16 cellular contexts compared by ENCODE assay signal in the genomic region with DNA sequence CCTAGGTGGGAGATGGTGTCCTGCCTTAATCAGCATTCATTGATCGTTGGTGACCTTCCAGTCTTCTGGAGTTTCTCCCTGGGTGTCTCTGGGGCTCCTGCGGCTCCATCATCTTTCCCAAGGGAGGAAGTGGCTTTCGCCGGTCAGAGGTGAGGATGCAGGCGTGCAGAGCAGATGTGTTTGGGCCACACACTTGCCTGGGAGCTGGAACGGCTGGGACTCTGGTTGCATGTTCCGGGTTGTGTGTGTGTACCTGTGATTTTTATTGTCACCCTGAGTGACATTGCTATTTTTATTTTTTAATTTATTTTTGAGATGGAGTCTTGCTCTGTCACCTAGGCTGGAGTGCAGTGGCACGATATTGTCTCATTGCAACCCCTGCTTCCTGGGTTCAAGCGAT. TPM values are rescaled to one million over a fixed set of nuclear protein-coding genes. Genes with fewer than 3 reads are reported as not detected.
DNase-seq lines count a peak whose midpoint lies in the region; FAIRE-seq and TF ChIP-seq lines count a peak whose summit lies in the region.
"Had no signal": no experiment of that assay in that cellular context is flagged by ENCODE, and none has a peak within 500 bp of the region (broad histone marks: within the 10 kb centered on the region; RNA-seq: fewer than 3 reads in every experiment).

No MANE protein-coding gene starts in this region.

- H2BK5ac ChIP-seq in H1 (ENCODE audit: low read depth, low read length): no peak overlapping the region

- intact Hi-C loops in posterior vena cava (cut with DNase I): no loop called here
- intact Hi-C loops in tibial artery (cut with DNase I; ENCODE audit: low total_unique reads): no loop called here

- H4K8ac ChIP-seq in H1 (ENCODE audit: extremely low read depth, insufficient read depth, low read length): no peak overlapping the region

- H3K4ac ChIP-seq in H1 (replicated peaks; ENCODE audit: insufficient read length, low read depth, low read length): no peak overlapping the region

- H3K36me3 ChIP-seq in BLaER1 treated with 17β-estradiol and CSF1 and Interleukin-3, amounts not matched to agents 10 nM and 100 nM: no peaks in the 10 kb centered on the region
- H3K36me3 ChIP-seq in H1 (ENCODE audit: control insufficient read depth in 2 of 4, insufficient read depth in 4 of 4, low read length in 3 of 4): no peaks in the 10 kb centered on the region
- H3K36me3 ChIP-seq in tibial artery: no peaks in the 10 kb centered on the region
- H3K36me3 ChIP-seq in HAP-1 (replicated peaks): no peaks in the 10 kb centered on the region

- H4K20me1 ChIP-seq in BLaER1 treated with 17β-estradiol and CSF1 and Interleukin-3, amounts not matched to agents 10 nM and 100 nM: no peaks in the 10 kb centered on the region
- H4K20me1 ChIP-seq in H1 (replicated peaks in 1 of 2; ENCODE audit: control insufficient read depth in 1 of 2, insufficient read depth in 2 of 2, low read length in 2 of 2): peaks cover 0 to 1% of the 10 kb centered on the region in 2 experiments

- no peak for FAIRE-seq in H1 (lab: Jason Lieb, UNC)
- FAIRE-seq: HTR-8/SVneo, K562 had no signal

- no peak overlapping the region for H3K27ac Mint-ChIP-seq in glutamatergic neuron (ENCODE audit: unreplicated experiment)
- H3K27ac Mint-ChIP-seq: B cell; CD4-positive, alpha-beta memory T cell; HFFc6 had no signal

- H3K9me3 ChIP-seq in BLaER1 treated with 17β-estradiol and CSF1 and Interleukin-3, amounts not matched to agents 10 nM and 100 nM (replicated peaks in 1 of 11): no peaks in the 10 kb centered on the region
- no peaks in the 10 kb centered on the region for H3K9me3 ChIP-seq in H1 (ENCODE audit: insufficient read depth in 2 of 2, low read depth in 1 of 2, low read length in 1 of 2)
- H3K9me3 ChIP-seq in tibial artery: no peaks in the 10 kb centered on the region
- no peaks in the 10 kb centered on the region for H3K9me3 ChIP-seq in HAP-1

- H3K4me1 Mint-ChIP-seq in glutamatergic neuron (ENCODE audit: low read depth, unreplicated experiment): peaks cover 5% of the 10 kb centered on the region
- H3K4me1 Mint-ChIP-seq: B cell; CD4-positive, alpha-beta memory T cell had no signal

- no peak overlapping the region for H3K9ac ChIP-seq in BLaER1 treated with 17β-estradiol and CSF1 and Interleukin-3, amounts not matched to agents 10 nM and 100 nM
- no peak overlapping the region for H3K9ac ChIP-seq in H1 (replicated peaks in 1 of 4; ENCODE audit: extremely low read depth in 1 of 4, low read depth in 3 of 4, low read length in 3 of 4)

- no peak overlapping the region for H2BK20ac ChIP-seq in H1 (ENCODE audit: low read length)

- H3K4me3 ChIP-seq in BLaER1 treated with 17β-estradiol and CSF1 and Interleukin-3, amounts not matched to agents 10 nM and 100 nM: no peak overlapping the region
- no peak overlapping the region for H3K4me3 ChIP-seq in H1 (ENCODE audit: extremely low read depth in 1 of 4, insufficient read depth in 2 of 4, low read depth in 3 of 4, low read length in 4 of 4)
- no peak overlapping the region for H3K4me3 ChIP-seq in tibial artery
- no peak overlapping the region for H3K4me3 ChIP-seq in HAP-1
- H3K4me3 ChIP-seq: K562 had no signal

- H4K5ac ChIP-seq in H1 (ENCODE audit: insufficient read length, low read depth, low read length): no peak overlapping the region

- no peak overlapping the region for H3K23ac ChIP-seq in H1 (ENCODE audit: insufficient read length)

- H3K23me2 ChIP-seq in H1 (ENCODE audit: low read depth, low read length): peaks cover 2% of the 10 kb centered on the region; the same call in 1 of the 2 replicates

- no peak for TF ChIP-seq EP300 in H1 (IDR thresholded peaks at IDR 0.05; ENCODE audit: borderline replicate concordance in 1 of 2, low read depth in 2 of 2, low read length in 2 of 2)

- H3K79me1 ChIP-seq in H1 (ENCODE audit: low read depth, low read length): no peaks in the 10 kb centered on the region

- H3K4me2 ChIP-seq in BLaER1 treated with 17β-estradiol and CSF1 and Interleukin-3, amounts not matched to agents 10 nM and 100 nM: peak overlapping the region in 10 of 11 experiments; percentile 6 to 83 (median 68); a peak in 19 of 22 replicates
- H3K4me2 ChIP-seq in H1 (ENCODE audit: insufficient read depth in 1 of 2, low read depth in 2 of 2, low read length in 2 of 2): no peak overlapping the region

- 0 out of 2 replicates have a peak overlapping the region, but pooled peaks have one; percentile 39 for H2AK5ac ChIP-seq in H1 (ENCODE audit: low read depth, low read length)

- POLR2A ChIA-PET in H1 (lab: Charles Lee; ENCODE audit: partially characterized antibody): no interaction called here

- H2AFZ ChIP-seq in H1 (ENCODE audit: low read length): no peak overlapping the region

- H3K18ac ChIP-seq in H1 (ENCODE audit: extremely low read depth, low read length): no peak overlapping the region; the same call in 1 of the 2 replicates

- H3K36me3 Mint-ChIP-seq in glutamatergic neuron (ENCODE audit: unreplicated experiment): no peaks in the 10 kb centered on the region
- H3K36me3 Mint-ChIP-seq: CD4-positive, alpha-beta memory T cell had no signal

- no peak overlapping the region for H2BK15ac ChIP-seq in H1 (ENCODE audit: low read length)

- no peak overlapping the region for H3K4me3 Mint-ChIP-seq in glutamatergic neuron (ENCODE audit: unreplicated experiment)
- H3K4me3 Mint-ChIP-seq: B cell; CD4-positive, alpha-beta memory T cell; HFFc6 had no signal

- no peak overlapping the region for H3K14ac ChIP-seq in H1 (ENCODE audit: insufficient read length)

- TF ChIP-seq CTCF in H1 (IDR thresholded peaks at IDR 0.05; ENCODE audit: control extremely low read depth in 1 of 3, insufficient read depth in 1 of 3, low read depth in 1 of 3, low read length in 3 of 3) (no peak), tibial artery (IDR thresholded peaks at IDR 0.05) (no peak), glutamatergic neuron (IDR thresholded peaks at IDR 0.05; ENCODE audit: partially characterized antibody, unreplicated experiment) (no peak)

- no peaks in the 10 kb centered on the region for H3K27me3 ChIP-seq in BLaER1 treated with 17β-estradiol and CSF1 and Interleukin-3, amounts not matched to agents 10 nM and 100 nM
- no peaks in the 10 kb centered on the region for H3K27me3 ChIP-seq in H1 (replicated peaks in 1 of 4; ENCODE audit: control insufficient read depth in 3 of 4, extremely low read depth in 1 of 4, insufficient read depth in 3 of 4, low read length in 3 of 4)
- peaks cover 0 to 10% of the 10 kb centered on the region in 2 donors for H3K27me3 ChIP-seq in tibial artery
- 0 out of 2 replicates have a peak, but pooled peaks cover 5% of the 10 kb centered on the region for H3K27me3 ChIP-seq in HAP-1 (ENCODE audit: low read depth)

- in situ Hi-C loops in HAP-1 (cut with MboI; ENCODE audit: low sequenced_read_pairs): no loop called here

- no peak overlapping the region for H3K56ac ChIP-seq in H1 (replicated peaks; ENCODE audit: insufficient read length, low read depth, low read length)

- WGBS in H1 (ENCODE audit: extremely low coverage in 1 of 2, insufficient coverage in 1 of 2, insufficient read length in 1 of 2, insufficient replicate concordance in 2 of 2, low coverage in 1 of 2, low lambda C conversion rate in 2 of 2, missing lambda C conversion rate in 1 of 2), 2 experiments: 87% methylated on average over 9 of the region's 9 CpGs; no CpG with 5 or more reads in 1 of the 2 experiments

- TF ChIP-seq POLR2A in H1 (IDR thresholded peaks at IDR 0.05; ENCODE audit: control extremely low read depth in 1 of 2, low read depth in 2 of 2, low read length in 2 of 2): no peak

- no peak overlapping the region for H2BK120ac ChIP-seq in H1 (replicated peaks; ENCODE audit: low read depth, low read length)

- no peaks in the 10 kb centered on the region for H3K9me3 Mint-ChIP-seq in glutamatergic neuron (ENCODE audit: unreplicated experiment)
- H3K9me3 Mint-ChIP-seq: CD4-positive, alpha-beta memory T cell; HFFc6 had no signal

- peaks cover 0 to 18% (median 12%) of the 10 kb centered on the region in 10 experiments; a peak in 16 of 20 replicates for H3K4me1 ChIP-seq in BLaER1 treated with 17β-estradiol and CSF1 and Interleukin-3, amounts not matched to agents 10 nM and 100 nM
- H3K4me1 ChIP-seq in H1 (replicated peaks in 1 of 4; ENCODE audit: control insufficient read depth in 3 of 4, insufficient read depth in 4 of 4, low read length in 3 of 4) (peaks cover 0 to 2% (median 0%) of the 10 kb centered on the region in 4 experiments; a peak in 1 of 7 replicates), tibial artery (no peaks in the 10 kb centered on the region), HAP-1 (no peaks in the 10 kb centered on the region)

- peaks cover 0 to 21% of the 10 kb centered on the region in 2 experiments; a peak in 2 of 4 replicates for H3K79me2 ChIP-seq in H1 (ENCODE audit: control insufficient read depth in 1 of 2, insufficient read depth in 2 of 2, low read length in 2 of 2)

- H2BK12ac ChIP-seq in H1 (ENCODE audit: low read depth, low read length): 0 out of 2 replicates have a peak overlapping the region, but pooled peaks have one; percentile 39

- no peak for DNase-seq in H1 (ENCODE audit: low read depth in 1 of 2, low spot score in 2 of 2)
- DNase-seq in posterior vena cava (ENCODE audit: low spot score): peak; percentile 75
- peak; percentile 10 to 47 for DNase-seq in tibial artery
- no peak for DNase-seq in NCI-H2107 (lab: John Stamatoyannopoulos, UW)
- no peak for DNase-seq in HAP-1 (ENCODE audit: low spot score in 2 of 2)
- DNase-seq in glutamatergic neuron: no peak
- DNase-seq: CD4-positive, alpha-beta memory T cell; DMS79 treated with DMSO at 0.1 percent for 48 hours; GF-D8; HFFc6; IMR-90 had no signal

- no peak for TF ChIP-seq RAD21 in H1 (IDR thresholded peaks at IDR 0.05 in 1 of 2, conservative IDR thresholded peaks at IDR 0.05 in 1 of 2; ENCODE audit: low read depth in 2 of 2, low read length in 2 of 2)

- no peak overlapping the region for H3K27ac ChIP-seq in BLaER1 treated with 17β-estradiol and CSF1 and Interleukin-3, amounts not matched to agents 10 nM and 100 nM
- H3K27ac ChIP-seq in H1 (ENCODE audit: low read depth, low read length) (no peak overlapping the region), tibial artery (no peak overlapping the region)
- H3K27ac ChIP-seq: C4-2B had no signal

- H3K27me3 Mint-ChIP-seq in glutamatergic neuron (ENCODE audit: unreplicated experiment): no peaks in the 10 kb centered on the region

- CTCF ChIA-PET in H1 (lab: Charles Lee; ENCODE audit: partially characterized antibody): no interaction called here

- no peak overlapping the region for H4K91ac ChIP-seq in H1 (replicated peaks; ENCODE audit: insufficient read length, low read length)

RNA-seq across cellular contexts. Expression of gene HMCN2, which starts 9.6 kb away (rescaled TPM):
- total RNA-seq in H1 (2021; fragmentation: NEBNext Ultra II Directional; extraction: Animal tissue kit (Norgen Biotek cat#: 25700)): 7.9 and 9.1 TPM in 2 replicates
- polyA plus RNA-seq in H1 (2011; rRNA removed): 5.0 and 8.3 TPM in 2 replicates
- polyA plus RNA-seq in H1 (2011; cell fraction: cytosol; rRNA removed): 6.4 TPM
- 60.8 TPM for polyA plus RNA-seq in H1 (2011; cell fraction: nucleus; rRNA removed)
- 3.3 to 10.7 TPM (median 7.7 TPM) in 4 replicates for polyA plus RNA-seq in H1 (2012, experiment 1 of 2)
- 2.3 TPM for polyA plus RNA-seq in H1 (2012, experiment 2 of 2)
- polyA plus RNA-seq in H1 (2013, experiment 1 of 2): 3.8 TPM
- polyA plus RNA-seq in H1 (2013, experiment 2 of 2): 2.5 TPM
- 4.6 and 7.6 TPM in 2 replicates for polyA minus RNA-seq in H1 (2011; rRNA and poly(A)+ RNA removed)
- 9.8 TPM for polyA minus RNA-seq in H1 (2011; cell fraction: cytosol; rRNA and poly(A)+ RNA removed)
- polyA minus RNA-seq in H1 (2011; cell fraction: nucleus; rRNA and poly(A)+ RNA removed): 25.3 TPM
- total RNA-seq in posterior vena cava (100 to 1,000 TPM in 1 of 2 donors, 10 to 100 TPM in 1; 98.8 to 224 TPM), glutamatergic neuron (ENCODE audit: unreplicated experiment) (9.3 TPM)
- total RNA-seq: B cell; CD4-positive, alpha-beta memory T cell; IMR-90; K562 had no signal
- polyA plus RNA-seq: CD4-positive, alpha-beta memory T cell had no signal

Comparison
In these comparisons a context has a peak if more than half of its experiments do, and no peak if none do; other contexts are left out.
1. H3K4me2 ChIP-seq: peak in BLaER1 treated with 17β-estradiol and CSF1 and Interleukin-3, amounts not matched to agents 10 nM and 100 nM (10 of 11); none in H1 (0 of 2).
2. DNase-seq: peak in posterior vena cava (single experiment) and tibial artery (2 of 2); none in H1 (0 of 2), NCI-H2107 (single experiment), HAP-1 (0 of 2) and glutamatergic neuron (single experiment).